In the genomic region with DNA sequence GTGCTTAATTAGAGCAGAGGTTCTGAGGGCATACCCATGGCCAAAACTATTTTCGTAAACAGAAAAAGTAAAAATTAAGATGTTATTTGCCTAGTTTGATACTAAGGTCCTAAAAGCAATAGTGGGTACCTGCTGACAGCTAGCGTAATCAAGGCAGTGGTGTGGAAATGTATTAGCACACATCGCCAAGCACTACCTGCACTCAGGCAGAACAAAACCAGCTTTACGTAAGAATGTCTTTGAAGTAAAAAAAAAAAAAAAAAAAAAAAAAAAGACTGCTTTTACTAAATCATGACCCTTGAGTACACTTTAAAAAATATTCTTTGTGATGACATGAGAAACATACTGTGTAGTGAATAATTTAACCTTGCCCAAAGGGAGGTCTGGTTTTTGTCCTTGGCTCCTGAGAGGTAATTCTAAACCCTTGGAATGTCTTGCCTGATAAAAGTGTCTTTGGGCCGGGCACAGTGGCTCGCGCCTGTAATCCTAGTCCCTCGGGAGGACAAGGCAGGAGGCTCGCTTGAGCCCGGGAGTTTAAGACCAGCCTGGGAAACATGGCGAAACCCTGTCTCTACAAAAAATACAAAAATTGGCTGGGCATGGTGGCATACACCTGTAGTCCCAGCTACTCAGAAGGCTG, we compare ENCODE assay signal across 20 cellular contexts. TPM values are rescaled to one million over a fixed set of nuclear protein-coding genes. Genes with fewer than 3 reads are reported as not detected.
DNase-seq lines count a peak whose midpoint lies in the region; ATAC-seq, FAIRE-seq and TF ChIP-seq lines count a peak whose summit lies in the region.
"Had no signal": no experiment of that assay in that cellular context is flagged by ENCODE, and none has a peak within 500 bp of the region (broad histone marks: within the 10 kb centered on the region; RNA-seq: fewer than 3 reads in every experiment).

No MANE protein-coding gene starts in this region.

- TF ChIP-seq EP300 in GM12878 (IDR thresholded peaks at IDR 0.05; ENCODE audit: borderline replicate concordance in 1 of 2, control insufficient read depth in 1 of 2, low read depth in 2 of 2, low read length in 2 of 2) (no peak), transverse colon (IDR thresholded peaks at IDR 0.05; ENCODE audit: low read depth) (no peak)

- H3K4me2 ChIP-seq in GM12878 (ENCODE audit: control insufficient read depth, insufficient read depth) (no peak overlapping the region), mesendoderm (ENCODE audit: low read length) (no peak overlapping the region)
- H3K4me2 ChIP-seq: BLaER1 treated with 17β-estradiol and CSF1 and Interleukin-3, amounts not matched to agents 10 nM and 100 nM had no signal

- H3K27ac ChIP-seq in HEK293 (ENCODE audit: extremely low read depth, low read depth, low read length), result no peak overlapping the region
- no peak overlapping the region for H3K27ac ChIP-seq in GM12878 (ENCODE audit: control insufficient read depth, insufficient read depth)
- no peak overlapping the region for H3K27ac ChIP-seq in mesendoderm (ENCODE audit: low read depth, low read length)
- H3K27ac ChIP-seq in transverse colon, result no peak overlapping the region
- H3K27ac ChIP-seq: BLaER1 treated with 17β-estradiol and CSF1 and Interleukin-3, amounts not matched to agents 10 nM and 100 nM; Peyer's patch; SJSA1 had no signal

- WGBS in GM12878 (ENCODE audit: insufficient coverage, insufficient replicate concordance, low lambda C conversion rate, missing lambda C conversion rate), result 89% methylated on average over 11 of the region's 11 CpGs
- no CpG with 5 or more reads among the region's 11 CpGs for WGBS in mesendoderm (ENCODE audit: extremely low coverage, insufficient coverage, low lambda C conversion rate)
- WGBS in transverse colon (ENCODE audit: low coverage in 1 of 2), 2 donors, result 92 to 98% methylated on average over 4 to 11 of the region's 11 CpGs

- no peak overlapping the region for H2BK5ac ChIP-seq in mesendoderm (ENCODE audit: low read length)

- ATAC-seq in GM12878 (no peak), GM18511 (IDR thresholded peaks at IDR 0.05; ENCODE audit: unreplicated experiment) (no peak)

- no peaks in the 10 kb centered on the region for H3K4me1 ChIP-seq in HEK293 (ENCODE audit: control insufficient read depth, insufficient read depth, low read length)
- peaks cover 6% of the 10 kb centered on the region; the same call in 1 of the 2 replicates for H3K4me1 ChIP-seq in GM12878 (ENCODE audit: control insufficient read depth, insufficient read depth, low read length)
- no peaks in the 10 kb centered on the region for H3K4me1 ChIP-seq in mesendoderm (ENCODE audit: control insufficient read depth, low read depth, low read length)
- H3K4me1 ChIP-seq in transverse colon, result no peaks in the 10 kb centered on the region
- H3K4me1 ChIP-seq: Peyer's patch, SJSA1 had no signal

- H3K23ac ChIP-seq in mesendoderm (ENCODE audit: low read length), result no peak overlapping the region

- no TSS peak for BruUV-seq in GM12878 (replicated peaks; lab: Mats Ljungman, UMichigan)

- no peak overlapping the region for H4K5ac ChIP-seq in mesendoderm (ENCODE audit: low read length)

- POLR2A ChIA-PET in HEK293 (lab: Yijun Ruan, JAX), result no interaction called here
- POLR2A ChIA-PET in GM12878 (lab: Charles Lee), result no interaction called here

- RAD21 ChIA-PET in GM12878 (lab: Charles Lee; ENCODE audit: unreplicated experiment), result no interaction called here

- SMC1A ChIA-PET in GM12878 (lab: Charles Lee; ENCODE audit: uncharacterized antibody, unreplicated experiment), result interaction anchor here (1.6 kb wide), 1 partner anchor 10 kb away, joined by 5 read pairs; no protein-coding TSS in a partner anchor

- in situ Hi-C loops in GM12878 (cut with MboI), result no loop called here
- in situ Hi-C loops in transverse colon (cut with MboI; ENCODE audit: low pct_ligation_motif_present in 1 of 4, low pct_unique_long_range_greater_than_20kb in 1 of 4, low sequenced_read_pairs in 3 of 4), result no loop called here

- H3K9me3 ChIP-seq in HEK293 (ENCODE audit: control insufficient read depth, insufficient read depth, low read depth, low read length) (no peaks in the 10 kb centered on the region), GM12878 (replicated peaks; ENCODE audit: control insufficient read depth, insufficient read depth, low read length) (no peaks in the 10 kb centered on the region; the same call in 2 of the 3 replicates), transverse colon (no peaks in the 10 kb centered on the region)
- H3K9me3 ChIP-seq: BLaER1 treated with 17β-estradiol and CSF1 and Interleukin-3, amounts not matched to agents 10 nM and 100 nM; HAP-1; Peyer's patch; SJSA1 had no signal

- TF ChIP-seq CTCF in HEK293 (tag by site-specific recombination; IDR thresholded peaks at IDR 0.05) (no peak), GM12878 (IDR thresholded peaks at IDR 0.05 in 2 of 3, conservative IDR thresholded peaks at IDR 0.05 in 1 of 3; ENCODE audit: control insufficient read depth in 2 of 3, extremely low read depth in 1 of 3, insufficient read depth in 1 of 3, low read depth in 3 of 3, low read length in 3 of 3) (no peak), transverse colon (IDR thresholded peaks at IDR 0.05) (no peak)

- H2AFZ ChIP-seq in GM12878 (ENCODE audit: control insufficient read depth, low read depth, low read length), result no peak overlapping the region

- CTCF ChIA-PET in HEK293 (lab: Yijun Ruan, JAX) (no interaction called here), GM12878 (lab: Yijun Ruan, JAX) (interaction anchor here (0.6 kb wide), 1 partner anchor 573 kb away, joined by 3 read pairs; no protein-coding TSS in a partner anchor)

- peaks cover 15% of the 10 kb centered on the region for H3K79me1 ChIP-seq in mesendoderm (ENCODE audit: low read length)

- peaks cover 7 to 51% of the 10 kb centered on the region in 2 experiments for H3K36me3 ChIP-seq in HEK293 (ENCODE audit: control insufficient read depth in 2 of 2, insufficient read depth in 1 of 2, low read length in 2 of 2)
- H3K36me3 ChIP-seq in GM12878 (ENCODE audit: control insufficient read depth in 2 of 2, insufficient read depth in 2 of 2, low read length in 1 of 2), result peaks cover 0 to 4% of the 10 kb centered on the region in 2 experiments
- H3K36me3 ChIP-seq in mesendoderm (ENCODE audit: control insufficient read depth, insufficient read depth, low read length), result peaks cover 3% of the 10 kb centered on the region
- no peaks in the 10 kb centered on the region for H3K36me3 ChIP-seq in transverse colon
- H3K36me3 ChIP-seq: Peyer's patch had no signal

- TF ChIP-seq RAD21 in GM12878 (IDR thresholded peaks at IDR 0.05; ENCODE audit: insufficient read depth, low read depth, low read length), result no peak

- H2BK120ac ChIP-seq in mesendoderm (ENCODE audit: low read depth, low read length), result no peak overlapping the region

- TF ChIP-seq POLR2A in GM12878 (IDR thresholded peaks at IDR 0.05; ENCODE audit: low read depth, low read length) (no peak), transverse colon (IDR thresholded peaks at IDR 0.05) (no peak), H54 (IDR thresholded peaks at IDR 0.05; ENCODE audit: low read depth, low read length) (no peak)

- H3K27me3 ChIP-seq in GM12878 (replicated peaks in 1 of 2; ENCODE audit: control insufficient read depth in 2 of 2, insufficient read depth in 2 of 2, low read length in 1 of 2), result no peaks in the 10 kb centered on the region
- no peaks in the 10 kb centered on the region for H3K27me3 ChIP-seq in mesendoderm (ENCODE audit: insufficient read depth, low read length, poor library complexity)
- H3K27me3 ChIP-seq in transverse colon, result no peaks in the 10 kb centered on the region
- H3K27me3 ChIP-seq: BLaER1 treated with 17β-estradiol and CSF1 and Interleukin-3, amounts not matched to agents 10 nM and 100 nM; Peyer's patch; SJSA1 had no signal

- no peak overlapping the region for H2BK15ac ChIP-seq in mesendoderm (replicated peaks; ENCODE audit: low read depth)

- no peak overlapping the region for H3K9ac ChIP-seq in GM12878 (ENCODE audit: control insufficient read depth, insufficient read depth, low read length)
- H3K9ac ChIP-seq in mesendoderm (ENCODE audit: low read length), result no peak overlapping the region
- H3K9ac ChIP-seq: BLaER1 treated with 17β-estradiol and CSF1 and Interleukin-3, amounts not matched to agents 10 nM and 100 nM had no signal

- H4K20me1 ChIP-seq in GM12878 (ENCODE audit: control insufficient read depth, insufficient read depth), result no peaks in the 10 kb centered on the region

- no peak overlapping the region for H2AK5ac ChIP-seq in mesendoderm (ENCODE audit: low read length)

- H3K56ac ChIP-seq in mesendoderm (ENCODE audit: low read length), result no peak overlapping the region

- no peak overlapping the region for H3K18ac ChIP-seq in mesendoderm (ENCODE audit: low read length)

- no peak overlapping the region for H3K4me3 ChIP-seq in HEK293 (ENCODE audit: low read depth, low read length)
- H3K4me3 ChIP-seq in GM12878, result no peak overlapping the region
- no peak overlapping the region for H3K4me3 ChIP-seq in mesendoderm (ENCODE audit: low read length)
- H3K4me3 ChIP-seq in transverse colon, result no peak overlapping the region
- H3K4me3 ChIP-seq: BLaER1 treated with 17β-estradiol and CSF1 and Interleukin-3, amounts not matched to agents 10 nM and 100 nM; HAP-1; Peyer's patch; SJSA1 had no signal

- H3K79me2 ChIP-seq in GM12878 (ENCODE audit: control insufficient read depth, insufficient read depth, low read length), result peaks cover 8% of the 10 kb centered on the region
- H3K79me2 ChIP-seq in mesendoderm (ENCODE audit: control insufficient read depth, insufficient read depth, low read length), result peaks cover 46% of the 10 kb centered on the region

- no peak overlapping the region for H4K8ac ChIP-seq in mesendoderm (ENCODE audit: low read depth, low read length)

- peak; percentile 47 for DNase-seq in D341Med (ENCODE audit: low spot score)
- DNase-seq in GM12878 (ENCODE audit: low read depth, low spot score), result no peak
- peak; percentile 16 for DNase-seq in mesendoderm
- DNase-seq in activated T-cell treated with anti-CD3 and anti-CD28 coated beads for 4 hours, result no peak
- DNase-seq in transverse colon, result no peak
- DNase-seq in H54 (ENCODE audit: insufficient read length, low spot score), result no peak
- DNase-seq: CD8-positive, alpha-beta memory T cell; KBM-7; MV-4-11; NCI-H1694 treated with DMSO at 0.1 percent for 48 hours; NCI-H345; NCI-H526 treated with DMSO at 0.1 percent for 48 hours; Peyer's patch; SW 1271 had no signal

- intact Hi-C loops in GM12878 (cut with micrococcal nuclease; ENCODE audit: unreplicated experiment) (no loop called here), transverse colon (cut with DNase I; ENCODE audit: low total_unique reads) (no loop called here)

- H3K4ac ChIP-seq in mesendoderm (ENCODE audit: low read depth, low read length), result no peak overlapping the region

- FAIRE-seq in GM12878 (lab: Jason Lieb, UNC), result no peak
- no peak for FAIRE-seq in H54 (lab: Jason Lieb, UNC)
- FAIRE-seq: D721Med had no signal

RNA-seq across cellular contexts. Expression of a gene that starts 12.7 kb away (rescaled TPM):
- 24.0 and 24.8 TPM in 2 replicates for total RNA-seq in GM12878 (2013; cell fraction: nucleolus; rRNA removed)
- 15.9 and 17.6 TPM in 2 replicates for total RNA-seq in GM12878 (2014; rRNA removed)
- total RNA-seq in GM12878 (2014; rRNA removed; fragmentation: Illumina TruSeq; extraction: Trizol), result 20.3 and 21.4 TPM in 2 replicates
- total RNA-seq in GM12878 (2021), result 10.7 and 12.9 TPM in 2 replicates
- 2.3 TPM for polyA plus RNA-seq in GM12878 (2011; ENCODE audit: low read depth)
- polyA plus RNA-seq in GM12878 (2011; rRNA removed), result 15.5 and 24.0 TPM in 2 replicates
- 7.9 and 8.6 TPM in 2 replicates for polyA plus RNA-seq in GM12878 (2011; cell fraction: cytosol; rRNA removed)
- polyA plus RNA-seq in GM12878 (2011; cell fraction: nucleus; rRNA removed), result 20.2 and 27.9 TPM in 2 replicates
- polyA plus RNA-seq in GM12878 (2012), result 3.6 and 4.0 TPM in 2 replicates
- polyA plus RNA-seq in GM12878 (2014; fragmentation: Illumina TruSeq; extraction: Trizol), result 20.2 and 26.7 TPM in 2 replicates
- 1 to 10 TPM; 4.8 to 6.3 TPM for polyA plus RNA-seq in GM12878 (2014; fragmentation: Nextera tagmentation; extraction: Ambion mirVana)
- polyA plus RNA-seq in GM12878 (2014; rRNA removed), result 14.6 and 14.8 TPM in 2 replicates
- 10 to 100 TPM; 12.1 to 13.1 TPM for polyA plus RNA-seq in GM12878 (2016; fragmentation: Nextera tagmentation; extraction: Ambion mirVana)
- 8.1 and 9.4 TPM in 2 replicates for polyA minus RNA-seq in GM12878 (2011; rRNA and poly(A)+ RNA removed)
- polyA minus RNA-seq in GM12878 (2011; cell fraction: cytosol; rRNA and poly(A)+ RNA removed), result 2.7 and 4.2 TPM in 2 replicates
- 6.0 and 10.2 TPM in 2 replicates for polyA minus RNA-seq in GM12878 (2011; cell fraction: nucleus; rRNA and poly(A)+ RNA removed)
- polyA plus RNA-seq in mesendoderm (2013, experiment 1 of 2), result 23.2 TPM
- polyA plus RNA-seq in mesendoderm (2013, experiment 2 of 2), result 22.3 TPM
- 10 to 100 TPM in 1 of 4 donors, under 1 TPM in 2, not detected in 1; 0.55 to 14.5 (median 0.79) TPM for total RNA-seq in transverse colon

Comparison
In these comparisons a context has a peak if more than half of its experiments do, and no peak if none do; other contexts are left out.
1. DNase-seq: peak in D341Med (single experiment) and mesendoderm (single experiment); none in GM12878 (single experiment), activated T-cell treated with anti-CD3 and anti-CD28 coated beads for 4 hours (single experiment), transverse colon (single experiment) and H54 (single experiment).